Comparison of ENCODE assay signal across 22 cellular contexts in the genomic region with DNA sequence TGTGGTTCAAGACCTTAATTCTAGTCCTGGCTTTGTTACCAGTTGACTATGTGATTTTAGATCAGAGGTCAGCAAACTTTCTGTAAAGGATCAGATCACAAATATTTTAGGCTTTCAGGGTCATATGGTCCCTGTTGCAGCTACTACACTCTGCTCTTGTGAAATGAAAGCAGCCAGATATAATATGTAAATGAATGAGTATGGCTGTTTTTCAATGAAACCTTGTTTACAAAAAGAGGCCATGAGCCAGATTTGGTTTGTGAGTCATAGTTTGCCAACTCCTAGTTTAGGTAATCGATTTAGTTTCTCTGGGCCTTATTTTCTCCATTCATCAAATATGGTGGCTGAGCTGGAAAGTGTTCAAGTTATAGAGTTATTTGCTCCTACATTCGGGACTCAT.
"Had no signal": no experiment of that assay in that cellular context is flagged by ENCODE, and none has a peak within 500 bp of the region (broad histone marks: within the 10 kb centered on the region; RNA-seq: fewer than 3 reads in every experiment).

No MANE protein-coding gene starts in this region.

- H3K9me3 Mint-ChIP-seq: mesothelial cell of epicardium, neural progenitor cell had no signal

- H3K36me3 ChIP-seq: gastrocnemius medialis, heart right ventricle, neural progenitor cell, ovary, right atrium auricular region, sigmoid colon, thoracic aorta had no signal

- DNase-seq: cortex of kidney; dorsolateral prefrontal cortex; effector CD8-positive, alpha-beta T cell; gastrocnemius medialis; heart right ventricle; hypothalamus; islet precursor cell; mammary epithelial cell; natural killer cell; nucleus accumbens; ovary; sigmoid colon; stimulated activated CD4-positive, alpha-beta T cell treated with anti-CD3 and anti-CD28 coated beads, Interleukin-2, amount 100 ng/mL, for 24 hours; stimulated activated CD4-positive, alpha-beta T cell treated with anti-CD3 and anti-CD28 coated beads, Interleukin-4, amount 100 ng/mL, for 4 hours; stimulated activated naive B cell treated with anti-CD40 and anti-IgM and Interleukin-4, amounts not matched to agents 10 μg/mL and 1 μg/mL and 100 μg/mL, for 72 hours; stimulated activated naive CD8-positive, alpha-beta T cell treated with anti-CD3 and anti-CD28 coated beads, Interleukin-15, amount 100 ng/mL, for 72 hours; trophoblast cell had no signal

- H3K27ac Mint-ChIP-seq: mesothelial cell of epicardium; natural killer cell; neural progenitor cell; stimulated activated naive B cell treated with anti-CD40 and anti-IgM and Interleukin-4, amounts not matched to agents 10 μg/mL and 1 μg/mL and 100 μg/mL, for 72 hours; stimulated activated naive CD8-positive, alpha-beta T cell treated with anti-CD3 and anti-CD28 coated beads, Interleukin-15, amount 100 ng/mL, for 72 hours had no signal

- H3K4me1 Mint-ChIP-seq: natural killer cell; neural progenitor cell; stimulated activated naive B cell treated with anti-CD40 and anti-IgM and Interleukin-4, amounts not matched to agents 10 μg/mL and 1 μg/mL and 100 μg/mL, for 72 hours; stimulated activated naive CD8-positive, alpha-beta T cell treated with anti-CD3 and anti-CD28 coated beads, Interleukin-15, amount 100 ng/mL, for 72 hours had no signal

- H3K4me1 ChIP-seq: gastrocnemius medialis, heart right ventricle, right atrium auricular region had no signal

- H3K9ac ChIP-seq: neural progenitor cell had no signal

- H3K9me3 ChIP-seq: gastrocnemius medialis, ovary, right atrium auricular region, sigmoid colon, thoracic aorta had no signal

- H3K27ac ChIP-seq: dorsolateral prefrontal cortex, gastrocnemius medialis, heart right ventricle, neural progenitor cell, ovary, right atrium auricular region, sigmoid colon, skin epidermis, thoracic aorta had no signal

- H3K4me3 Mint-ChIP-seq: mesothelial cell of epicardium; natural killer cell; neural progenitor cell; stimulated activated naive B cell treated with anti-CD40 and anti-IgM and Interleukin-4, amounts not matched to agents 10 μg/mL and 1 μg/mL and 100 μg/mL, for 72 hours; stimulated activated naive CD8-positive, alpha-beta T cell treated with anti-CD3 and anti-CD28 coated beads, Interleukin-15, amount 100 ng/mL, for 72 hours had no signal

- H3K27me3 Mint-ChIP-seq: stimulated activated naive B cell treated with anti-CD40 and anti-IgM and Interleukin-4, amounts not matched to agents 10 μg/mL and 1 μg/mL and 100 μg/mL, for 72 hours; stimulated activated naive CD8-positive, alpha-beta T cell treated with anti-CD3 and anti-CD28 coated beads, Interleukin-15, amount 100 ng/mL, for 72 hours had no signal

- H3K27me3 ChIP-seq: dorsolateral prefrontal cortex, gastrocnemius medialis, heart right ventricle, neural progenitor cell, ovary, right atrium auricular region, sigmoid colon had no signal

- H3K36me3 Mint-ChIP-seq: mesothelial cell of epicardium; natural killer cell; neural progenitor cell; stimulated activated naive B cell treated with anti-CD40 and anti-IgM and Interleukin-4, amounts not matched to agents 10 μg/mL and 1 μg/mL and 100 μg/mL, for 72 hours had no signal

- H3K4me2 ChIP-seq: neural progenitor cell had no signal

- H3K4me3 ChIP-seq: dorsolateral prefrontal cortex, gastrocnemius medialis, heart right ventricle, neural progenitor cell, ovary, right atrium auricular region, sigmoid colon, skin epidermis, thoracic aorta had no signal
